In genomic region chr11:2151500-2152257, GRCh38 we compare ENCODE assay signal across 1 cellular context.
TF ChIP-seq lines count a peak whose summit lies in the region.

No MANE protein-coding gene starts in this region.

TF ChIP-seq in endothelial cell of umbilical vein, 7 proteins besides CTCF, POLR2A, EP300 and RAD21 (continued from another document):
- TF ChIP-seq EZH2 (IDR thresholded peaks at IDR 0.05; ENCODE audit: borderline replicate concordance, low read depth, low read length, severe bottlenecking) (no peak), MAX (IDR thresholded peaks at IDR 0.05; ENCODE audit: insufficient read depth, insufficient read length) (no peak), MYC (IDR thresholded peaks at IDR 0.05; ENCODE audit: low read depth, low read length) (no peak), POLR2AphosphoS5 (IDR thresholded peaks at IDR 0.05; ENCODE audit: insufficient read depth, low read depth, low read length) (no peak), FOS (IDR thresholded peaks at IDR 0.05; ENCODE audit: borderline replicate concordance, insufficient read depth, low read length) (no peak), GATA2 (IDR thresholded peaks at IDR 0.05; ENCODE audit: insufficient read depth, insufficient read length, low read depth, low read length) (no peak)
